9 cellular contexts compared by ENCODE assay signal in the genomic region with DNA sequence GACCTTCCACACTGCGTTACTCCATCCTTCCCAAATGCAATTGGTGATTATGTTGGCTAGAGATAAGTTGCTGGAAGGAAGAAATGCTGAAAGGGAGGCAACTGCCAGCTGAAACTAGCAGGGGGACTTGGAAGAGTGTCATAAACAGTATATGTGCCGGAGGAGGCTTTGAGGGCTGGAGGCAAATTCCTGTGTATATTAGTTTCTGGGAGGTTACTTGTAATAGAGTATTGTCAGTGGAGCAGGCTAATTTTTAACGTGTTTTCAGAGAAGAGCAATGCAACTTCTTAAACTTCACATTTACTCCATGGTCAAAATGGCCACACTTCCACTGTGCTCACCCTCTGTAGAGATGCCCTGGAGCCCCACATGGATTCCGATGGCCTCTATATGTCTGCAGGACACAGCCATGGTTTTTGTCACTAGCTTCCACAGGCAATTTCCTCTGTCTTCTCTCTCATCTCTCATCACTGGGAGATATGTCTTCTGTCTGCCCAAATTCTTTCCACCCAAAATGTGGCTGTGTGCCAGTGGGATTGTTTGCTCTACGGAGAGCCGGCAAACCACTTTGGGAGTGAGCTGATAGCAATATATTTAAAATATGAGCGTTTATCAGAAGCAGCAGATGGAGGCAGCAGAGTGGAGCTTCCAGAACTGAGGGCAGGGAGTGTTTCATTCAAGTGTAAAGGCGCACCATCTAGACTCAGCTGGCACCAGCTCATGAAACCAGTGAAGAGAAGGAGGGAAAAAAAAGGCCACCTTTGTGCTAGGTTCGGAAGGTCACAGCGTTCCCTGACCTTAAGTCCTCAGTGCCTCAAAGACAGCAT. TPM values are rescaled to one million over a fixed set of nuclear protein-coding genes. Genes with fewer than 3 reads are reported as not detected.
DNase-seq lines count a peak whose midpoint lies in the region; ATAC-seq and TF ChIP-seq lines count a peak whose summit lies in the region.
"Had no signal": no experiment of that assay in that cellular context is flagged by ENCODE, and none has a peak within 500 bp of the region (broad histone marks: within the 10 kb centered on the region; RNA-seq: fewer than 3 reads in every experiment).

No MANE protein-coding gene starts in this region.

- POLR2A ChIA-PET in HEK293T (lab: Yijun Ruan, JAX) = no interaction called here

- H3K9me3 Mint-ChIP-seq in naive B cell (no peaks in the 10 kb centered on the region), natural killer cell (no peaks in the 10 kb centered on the region)
- H3K9me3 Mint-ChIP-seq: CD4-positive, alpha-beta T cell had no signal

- H3K4me1 Mint-ChIP-seq in naive B cell = peaks cover 68 to 74% (median 72%) of the 10 kb centered on the region in 3 donors
- peaks cover 48 to 57% of the 10 kb centered on the region in 2 donors for H3K4me1 Mint-ChIP-seq in natural killer cell

- no peak for ATAC-seq in naive B cell (ENCODE audit: low read depth in 2 of 2)
- no peak for ATAC-seq in natural killer cell
- no peak for ATAC-seq in HG02759 (IDR thresholded peaks at IDR 0.05; ENCODE audit: unreplicated experiment)
- ATAC-seq in GM21367 (IDR thresholded peaks at IDR 0.05; ENCODE audit: unreplicated experiment) = no peak

- H3K4me3 Mint-ChIP-seq in naive B cell (peak overlapping the region in 3 of 8 donors; percentile 10 to 61 (median 12)), natural killer cell (no peak overlapping the region)
- H3K4me3 Mint-ChIP-seq: CD4-positive, alpha-beta T cell had no signal

- H3K36me3 Mint-ChIP-seq in naive B cell (no peaks in the 10 kb centered on the region), natural killer cell (no peaks in the 10 kb centered on the region)

- DNase-seq in CMK (ENCODE audit: low read depth) = peak; percentile 67
- peak; percentile 90 for DNase-seq in NCI-H2171 (lab: John Stamatoyannopoulos, UW)
- peak; percentile 53 to 87 for DNase-seq in dermis microvascular lymphatic vessel endothelial cell (ENCODE audit: low read depth in 2 of 2)
- DNase-seq in naive B cell = no peak
- no peak for DNase-seq in natural killer cell
- DNase-seq in HEK293T (ENCODE audit: extremely low spot score) = no peak
- DNase-seq: CD4-positive, alpha-beta T cell had no signal

- no peak for TF ChIP-seq CTCF in natural killer cell (IDR thresholded peaks at IDR 0.05)

- H3K27ac Mint-ChIP-seq in naive B cell (peak overlapping the region in 4 of 6 donors; percentile 29 to 94 (median 86)), natural killer cell (peak overlapping the region in 1 of 2 donors; percentile 97)
- H3K27ac Mint-ChIP-seq: CD4-positive, alpha-beta T cell had no signal

- intact Hi-C loops in natural killer cell (cut with micrococcal nuclease) = no loop called here

- CTCF ChIA-PET in HEK293T (lab: Yijun Ruan, JAX) = no interaction called here

- H3K27me3 Mint-ChIP-seq in naive B cell (no peaks in the 10 kb centered on the region), natural killer cell (ENCODE audit: low read depth in 2 of 2) (no peaks in the 10 kb centered on the region)
- H3K27me3 Mint-ChIP-seq: CD4-positive, alpha-beta T cell had no signal

TF ChIP-seq in HEK293T, 16 proteins besides CTCF, POLR2A, EP300 and RAD21:
- TF ChIP-seq NFRKB (IDR thresholded peaks at IDR 0.05) = no peak
- no peak for TF ChIP-seq HDGF (IDR thresholded peaks at IDR 0.05; ENCODE audit: borderline replicate concordance)
- no peak for TF ChIP-seq LEF1 (IDR thresholded peaks at IDR 0.05; ENCODE audit: borderline replicate concordance)
- TF ChIP-seq ARNT (IDR thresholded peaks at IDR 0.05) = no peak
- no peak for TF ChIP-seq SP1 (IDR thresholded peaks at IDR 0.05)
- TF ChIP-seq L3MBTL2 (conservative IDR thresholded peaks at IDR 0.05) = no peak
- TF ChIP-seq CTBP1 (IDR thresholded peaks at IDR 0.05; ENCODE audit: borderline replicate concordance) = no peak
- no peak for TF ChIP-seq FOXM1 (IDR thresholded peaks at IDR 0.05; ENCODE audit: borderline replicate concordance)
- TF ChIP-seq ZNF384 (IDR thresholded peaks at IDR 0.05) = no peak
- TF ChIP-seq ELF4 (IDR thresholded peaks at IDR 0.05) = no peak
- TF ChIP-seq TARDBP (IDR thresholded peaks at IDR 0.05) = no peak
- no peak for TF ChIP-seq PKNOX1 (IDR thresholded peaks at IDR 0.05)
- no peak for TF ChIP-seq FOXA1 (IDR thresholded peaks at IDR 0.05)
- TF ChIP-seq FOXK2 (IDR thresholded peaks at IDR 0.05) = no peak

RNA-seq across cellular contexts. Expression of gene CD47, which starts 13.4 kb away (rescaled TPM):
- total RNA-seq in dermis microvascular lymphatic vessel endothelial cell = 37.5 and 57.0 TPM in 2 replicates
- 100 to 1,000 TPM; 219 to 439 (median 284) TPM for polyA plus RNA-seq in naive B cell (ENCODE audit: low read depth in 6 of 6)
- 100 to 1,000 TPM; 226 to 236 (median 233) TPM for total RNA-seq in natural killer cell

Comparison
In these comparisons a context has a peak if more than half of its experiments do, and no peak if none do; other contexts are left out.
1. DNase-seq: peak in CMK (single experiment), NCI-H2171 (single experiment) and dermis microvascular lymphatic vessel endothelial cell (2 of 2); none in naive B cell (single experiment), natural killer cell (single experiment) and HEK293T (single experiment).